ENCODE assay signal across 17 cellular contexts in the genomic region with DNA sequence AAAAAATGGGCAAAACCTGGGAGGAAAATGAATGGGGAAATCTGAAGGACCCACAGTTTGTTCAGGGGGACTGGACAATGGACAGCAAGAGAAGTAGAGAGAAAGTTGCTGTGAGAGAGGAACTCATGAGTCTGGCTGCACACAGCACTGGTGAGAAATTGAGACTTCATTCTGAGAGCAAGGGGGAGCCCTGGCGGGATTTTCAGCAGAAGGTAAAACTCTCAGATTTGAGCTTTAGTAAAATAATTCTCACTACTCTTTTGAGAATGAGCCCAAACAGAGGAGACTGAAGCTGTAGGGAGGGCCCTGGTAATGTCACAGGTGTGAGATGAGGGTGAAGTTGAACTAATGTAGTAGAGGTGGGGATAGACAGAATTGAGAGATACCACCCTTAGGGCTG.
"Had no signal": no experiment of that assay in that cellular context is flagged by ENCODE, and none has a peak within 500 bp of the region (broad histone marks: within the 10 kb centered on the region; RNA-seq: fewer than 3 reads in every experiment).

No MANE protein-coding gene starts in this region.

- FAIRE-seq: bronchial epithelial cell had no signal

- DNase-seq: activated CD4-positive, alpha-beta T cell treated with anti-CD3 and anti-CD28 coated beads for 1 hour; activated gamma-delta T cell treated with Interleukin-2 at 50 U/mL for 16 hours; adrenal gland; effector CD4-positive, alpha-beta T cell; heart left ventricle; left ventricle myocardium inferior; mammary epithelial cell; midbrain; occipital lobe; posterior cingulate gyrus; stimulated activated naive CD4-positive, alpha-beta T cell treated with Interleukin-2 at 50 U/mL for 16 hours; thyroid gland; WERI-Rb-1 had no signal

- H3K27ac Mint-ChIP-seq: activated naive CD4-positive, alpha-beta T cell treated with anti-CD3 and anti-CD28 coated beads, Interleukin-2, amount 50 U/mL, for 72 hours had no signal

- ATAC-seq: activated naive CD4-positive, alpha-beta T cell treated with anti-CD3 and anti-CD28 coated beads, Interleukin-2, amount 50 U/mL, for 72 hours; esophagus mucosa; gastroesophageal sphincter; heart left ventricle had no signal
